Comparison of ENCODE assay signal across 1 cellular context in genomic region chr1:6178751-6179563, GRCh38.
TF ChIP-seq lines count a peak whose summit lies in the region.

No MANE protein-coding gene starts in this region.

TF ChIP-seq in HepG2, 621 proteins besides CTCF, POLR2A, EP300 and RAD21:
- TF ChIP-seq SP1 (IDR thresholded peaks at IDR 0.05) (no peak), SP1 (CRISPR knock-in tag; IDR thresholded peaks at IDR 0.05) (no peak), ZBTB37 (CRISPR knock-in tag; IDR thresholded peaks at IDR 0.05) (no peak), ZSCAN30 (CRISPR knock-in tag; IDR thresholded peaks at IDR 0.05) (no peak), HNRNPLL (IDR thresholded peaks at IDR 0.05; ENCODE audit: low read depth, low read length, poor library complexity, severe bottlenecking) (peak; percentile 29), TBX3 (IDR thresholded peaks at IDR 0.05; ENCODE audit: borderline replicate concordance) (no peak), EZH2 (conservative IDR thresholded peaks at IDR 0.05; ENCODE audit: low read depth, low read length) (peak; percentile 72), ZNF792 (CRISPR knock-in tag; IDR thresholded peaks at IDR 0.05) (no peak), ZNF282 (IDR thresholded peaks at IDR 0.05; ENCODE audit: partially characterized antibody) (no peak), KLF11 (CRISPR knock-in tag; IDR thresholded peaks at IDR 0.05) (no peak), RBAK (CRISPR knock-in tag; IDR thresholded peaks at IDR 0.05) (no peak), ZNF33A (CRISPR knock-in tag; IDR thresholded peaks at IDR 0.05; ENCODE audit: borderline replicate concordance) (no peak), MAX (IDR thresholded peaks at IDR 0.05) (no peak), SP5 (CRISPR knock-in tag; IDR thresholded peaks at IDR 0.05; ENCODE audit: borderline replicate concordance, low read depth) (no peak), ZNF800 (CRISPR knock-in tag; IDR thresholded peaks at IDR 0.05) (peak; percentile 97), ZNF343 (CRISPR knock-in tag; IDR thresholded peaks at IDR 0.05) (no peak), ZNF367 (CRISPR knock-in tag; IDR thresholded peaks at IDR 0.05; ENCODE audit: borderline replicate concordance) (no peak), ZBTB4 (CRISPR knock-in tag; IDR thresholded peaks at IDR 0.05; ENCODE audit: borderline replicate concordance) (no peak), ZKSCAN8 (CRISPR knock-in tag; IDR thresholded peaks at IDR 0.05; ENCODE audit: borderline replicate concordance) (no peak), MAFG (CRISPR knock-in tag; IDR thresholded peaks at IDR 0.05) (no peak), IKZF1 (IDR thresholded peaks at IDR 0.05) (no peak), HIC2 (CRISPR knock-in tag; IDR thresholded peaks at IDR 0.05; ENCODE audit: low read depth) (no peak)
